2 cellular contexts compared by ENCODE assay signal in genomic region chr10:51770719-51771118, GRCh38.
A peak's percentile ranks its signal among the peaks of the same experiment; 100 is the strongest.
TF ChIP-seq lines count a peak whose summit lies in the region.

No MANE protein-coding gene starts in this region.

TF ChIP-seq in HepG2, 621 proteins besides CTCF, POLR2A, EP300 and RAD21:
- TF ChIP-seq CEBPB (IDR thresholded peaks at IDR 0.05; ENCODE audit: borderline replicate concordance, low read depth, low read length) (peak; percentile 78), ZNF839 (CRISPR knock-in tag; IDR thresholded peaks at IDR 0.05; ENCODE audit: borderline replicate concordance) (no peak), ATF4 (CRISPR knock-in tag; IDR thresholded peaks at IDR 0.05) (peak in 1 of 2 experiments; percentile 48; a peak in 1 of 4 replicates), HMGXB4 (CRISPR knock-in tag; IDR thresholded peaks at IDR 0.05; ENCODE audit: borderline replicate concordance in 1 of 2, low read depth in 1 of 2) (no peak), RBM22 (optimal IDR thresholded peaks at IDR 0.05; ENCODE audit: low read length) (no peak)

TF ChIP-seq in WTC11, 78 proteins besides CTCF, POLR2A, EP300 and RAD21 (continued from another document):
- TF ChIP-seq ZBTB21 (CRISPR knock-in tag; IDR thresholded peaks at IDR 0.05; ENCODE audit: borderline replicate concordance) = no peak
- no peak for TF ChIP-seq AFF4 (CRISPR knock-in tag; IDR thresholded peaks at IDR 0.05; ENCODE audit: borderline replicate concordance)
- no peak for TF ChIP-seq ZNF532 (CRISPR knock-in tag; IDR thresholded peaks at IDR 0.05; ENCODE audit: borderline replicate concordance)
- TF ChIP-seq ATF1 (CRISPR knock-in tag; IDR thresholded peaks at IDR 0.05) = no peak
- TF ChIP-seq GABPB1 (CRISPR knock-in tag; IDR thresholded peaks at IDR 0.05) = 0 out of 2 replicates have a peak, but pooled peaks have one; percentile 24
- TF ChIP-seq ZBTB43 (CRISPR knock-in tag; IDR thresholded peaks at IDR 0.05) = no peak
- TF ChIP-seq KAT7 (CRISPR knock-in tag; IDR thresholded peaks at IDR 0.05; ENCODE audit: borderline replicate concordance) = no peak
